1 cellular context compared by ENCODE assay signal in genomic region chr16:82782715-82783251, GRCh38.
TF ChIP-seq lines count a peak whose summit lies in the region.

No MANE protein-coding gene starts in this region.

TF ChIP-seq in HepG2, 621 proteins besides CTCF, POLR2A, EP300 and RAD21 (continued from another document):
- no peak for TF ChIP-seq HMGXB3 (CRISPR knock-in tag; IDR thresholded peaks at IDR 0.05; ENCODE audit: borderline replicate concordance)
- no peak for TF ChIP-seq ZNF891 (CRISPR knock-in tag; IDR thresholded peaks at IDR 0.05)
- no peak for TF ChIP-seq AGO2 (optimal IDR thresholded peaks at IDR 0.05; ENCODE audit: low read depth, low read length)
- TF ChIP-seq, protein P1, sequence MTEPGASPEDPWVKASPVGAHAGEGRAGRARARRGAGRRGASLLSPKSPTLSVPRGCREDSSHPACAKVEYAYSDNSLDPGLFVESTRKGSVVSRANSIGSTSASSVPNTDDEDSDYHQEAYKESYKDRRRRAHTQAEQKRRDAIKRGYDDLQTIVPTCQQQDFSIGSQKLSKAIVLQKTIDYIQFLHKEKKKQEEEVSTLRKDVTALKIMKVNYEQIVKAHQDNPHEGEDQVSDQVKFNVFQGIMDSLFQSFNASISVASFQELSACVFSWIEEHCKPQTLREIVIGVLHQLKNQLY (CRISPR knock-in tag; IDR thresholded peaks at IDR 0.05) = no peak
- TF ChIP-seq ZNF20 (CRISPR knock-in tag; IDR thresholded peaks at IDR 0.05) = no peak
- no peak for TF ChIP-seq BRD4 (CRISPR knock-in tag; IDR thresholded peaks at IDR 0.05)
- TF ChIP-seq KDM3A (CRISPR knock-in tag; IDR thresholded peaks at IDR 0.05; ENCODE audit: low read depth) = no peak
- TF ChIP-seq, protein P2, sequence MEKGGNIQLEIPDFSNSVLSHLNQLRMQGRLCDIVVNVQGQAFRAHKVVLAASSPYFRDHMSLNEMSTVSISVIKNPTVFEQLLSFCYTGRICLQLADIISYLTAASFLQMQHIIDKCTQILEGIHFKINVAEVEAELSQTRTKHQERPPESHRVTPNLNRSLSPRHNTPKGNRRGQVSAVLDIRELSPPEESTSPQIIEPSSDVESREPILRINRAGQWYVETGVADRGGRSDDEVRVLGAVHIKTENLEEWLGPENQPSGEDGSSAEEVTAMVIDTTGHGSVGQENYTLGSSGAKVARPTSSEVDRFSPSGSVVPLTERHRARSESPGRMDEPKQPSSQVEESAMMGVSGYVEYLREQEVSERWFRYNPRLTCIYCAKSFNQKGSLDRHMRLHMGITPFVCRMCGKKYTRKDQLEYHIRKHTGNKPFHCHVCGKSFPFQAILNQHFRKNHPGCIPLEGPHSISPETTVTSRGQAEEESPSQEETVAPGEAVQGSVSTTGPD (CRISPR knock-in tag; IDR thresholded peaks at IDR 0.05) = no peak
- no peak for TF ChIP-seq ZNF790 (CRISPR knock-in tag; IDR thresholded peaks at IDR 0.05; ENCODE audit: borderline replicate concordance)
- TF ChIP-seq SNRNP70 (IDR thresholded peaks at IDR 0.05; ENCODE audit: low read depth, low read length) = no peak
- TF ChIP-seq MYC (CRISPR knock-in tag; IDR thresholded peaks at IDR 0.05; ENCODE audit: borderline replicate concordance) = no peak
TF ChIP-seq in HepG2: peak in this region for 0.
